In genomic region chr9:14346301-14346721, GRCh38 we compare ENCODE assay signal across 11 cellular contexts. TPM values are rescaled to one million over a fixed set of nuclear protein-coding genes. Genes with fewer than 3 reads are reported as not detected.
DNase-seq lines count a peak whose midpoint lies in the region; ATAC-seq and TF ChIP-seq lines count a peak whose summit lies in the region.
"Had no signal": no experiment of that assay in that cellular context is flagged by ENCODE, and none has a peak within 500 bp of the region (broad histone marks: within the 10 kb centered on the region; RNA-seq: fewer than 3 reads in every experiment).

No MANE protein-coding gene starts in this region.

- no peak overlapping the region for H3K9ac ChIP-seq in SK-N-SH

- H3K4me3 ChIP-seq in SK-N-SH (ENCODE audit: low read depth in 2 of 2, low read length in 1 of 2) = no peak overlapping the region
- peak overlapping the region; percentile 73 for H3K4me3 ChIP-seq in left ventricle myocardium inferior
- H3K4me3 ChIP-seq in neuron (ENCODE audit: low read length) = peak overlapping the region; percentile 17
- peak overlapping the region; percentile 59 for H3K4me3 ChIP-seq in urinary bladder (ENCODE audit: low read depth, low read length)

- no peaks in the 10 kb centered on the region for H3K79me2 ChIP-seq in SK-N-SH (ENCODE audit: insufficient read depth)

- TF ChIP-seq EP300 in SK-N-SH (IDR thresholded peaks at IDR 0.05; ENCODE audit: borderline replicate concordance in 1 of 2, low read depth in 1 of 2, low read length in 1 of 2) = no peak

- H3K9me2 ChIP-seq in SK-N-SH = no peaks in the 10 kb centered on the region

- no peaks in the 10 kb centered on the region for H3K36me3 ChIP-seq in SK-N-SH (replicated peaks in 1 of 2; ENCODE audit: control insufficient read depth in 1 of 2, insufficient read depth in 2 of 2, low read length in 1 of 2)
- no peaks in the 10 kb centered on the region for H3K36me3 ChIP-seq in left ventricle myocardium inferior
- no peaks in the 10 kb centered on the region for H3K36me3 ChIP-seq in neuron (ENCODE audit: insufficient read depth, low read length)
- no peaks in the 10 kb centered on the region for H3K36me3 ChIP-seq in urinary bladder (ENCODE audit: insufficient read depth)
- H3K36me3 ChIP-seq: brain microvascular endothelial cell had no signal

- intact Hi-C loops in left ventricle myocardium inferior (cut with micrococcal nuclease) = no loop called here

- H3K4me1 ChIP-seq in SK-N-SH (ENCODE audit: control insufficient read depth in 1 of 2, insufficient read depth in 2 of 2, low read depth in 1 of 2, low read length in 1 of 2) = peaks cover 0 to 13% of the 10 kb centered on the region in 2 experiments; a peak in 2 of 4 replicates
- H3K4me1 ChIP-seq in left ventricle myocardium inferior = peaks cover 70% of the 10 kb centered on the region
- peaks cover 65% of the 10 kb centered on the region for H3K4me1 ChIP-seq in neuron (ENCODE audit: insufficient read depth, low read length)
- no peaks in the 10 kb centered on the region for H3K4me1 ChIP-seq in urinary bladder (ENCODE audit: insufficient read depth)

- H3K27ac ChIP-seq in SK-N-SH (ENCODE audit: low read depth in 2 of 2, low read length in 1 of 2) (no peak overlapping the region), left ventricle myocardium inferior (replicated peaks) (peak overlapping the region; percentile 96), urinary bladder (ENCODE audit: low read depth) (peak overlapping the region; percentile 48)
- H3K27ac ChIP-seq: brain microvascular endothelial cell had no signal

- H3K4me2 ChIP-seq in SK-N-SH = no peak overlapping the region

- DNase-seq in SK-N-SH (peak; percentile 8), left ventricle myocardium inferior (peak; percentile 41), GM13976 (ENCODE audit: low spot score) (no peak)
- DNase-seq: ACHN, brain microvascular endothelial cell, NCI-H526 treated with DMSO at 0.1 percent for 48 hours had no signal

- TF ChIP-seq RAD21 in SK-N-SH (IDR thresholded peaks at IDR 0.05; ENCODE audit: low read length) = no peak

- H3K27me3 ChIP-seq in SK-N-SH (ENCODE audit: insufficient read depth) (no peaks in the 10 kb centered on the region), left ventricle myocardium inferior (ENCODE audit: low read depth) (no peaks in the 10 kb centered on the region), neuron (ENCODE audit: insufficient read depth, low read length) (peaks cover 99% of the 10 kb centered on the region)

- H3K9me3 ChIP-seq in SK-N-SH (no peaks in the 10 kb centered on the region), left ventricle myocardium inferior (replicated peaks) (no peaks in the 10 kb centered on the region), neuron (ENCODE audit: low read length) (no peaks in the 10 kb centered on the region)

- H4K20me1 ChIP-seq in SK-N-SH (ENCODE audit: insufficient read depth) = no peaks in the 10 kb centered on the region

- H2AFZ ChIP-seq in SK-N-SH (ENCODE audit: low read depth) (no peak overlapping the region), neuron (ENCODE audit: low read depth, low read length) (peak overlapping the region; percentile 12)

- CTCF ChIA-PET in SK-N-SH (lab: Yijun Ruan, JAX) = no interaction called here

- no peaks in the 10 kb centered on the region for H3F3A ChIP-seq in SK-N-SH (replicated peaks; ENCODE audit: insufficient read depth)

- no peak for ATAC-seq in SK-N-SH treated with all-trans-retinoic acid at 6 μM for 48 hours
- ATAC-seq in GM19463 (IDR thresholded peaks at IDR 0.05; ENCODE audit: unreplicated experiment) = no peak
- ATAC-seq in HG03565 (IDR thresholded peaks at IDR 0.05; ENCODE audit: unreplicated experiment) = no peak

- in situ Hi-C loops in GM13976 (cut with MboI; ENCODE audit: low sequenced_read_pairs, unreplicated experiment) = no loop called here

- POLR2A ChIA-PET in SK-N-SH (lab: Yijun Ruan, JAX) = no interaction called here

- TF ChIP-seq CTCF in SK-N-SH (IDR thresholded peaks at IDR 0.05) (no peak), left ventricle myocardium inferior (IDR thresholded peaks at IDR 0.05; ENCODE audit: borderline replicate concordance) (no peak), GM13976 (IDR thresholded peaks at IDR 0.05; ENCODE audit: borderline replicate concordance, control extremely low read depth, extremely low read depth, insufficient read depth, missing control alignments) (no peak)

- WGBS in SK-N-SH (ENCODE audit: low lambda C conversion rate) = 95% methylated on average over 28 of the region's 28 CpGs
- 35% methylated on average over 28 of the region's 28 CpGs for WGBS in urinary bladder

TF ChIP-seq in SK-N-SH, 30 proteins besides CTCF, POLR2A, EP300 and RAD21 (continues in another document):
- TF ChIP-seq RFX5 (IDR thresholded peaks at IDR 0.05; ENCODE audit: low read length) (no peak), CHD2 (IDR thresholded peaks at IDR 0.05; ENCODE audit: low read length, partially characterized antibody) (no peak), YY1 (IDR thresholded peaks at IDR 0.05; ENCODE audit: low read depth) (no peak), USF2 (IDR thresholded peaks at IDR 0.05; ENCODE audit: borderline replicate concordance, low read depth, low read length) (no peak), EZH2phosphoT487 (IDR thresholded peaks at IDR 0.05; ENCODE audit: borderline replicate concordance, low read depth) (no peak), SIN3A (IDR thresholded peaks at IDR 0.05; ENCODE audit: borderline replicate concordance, low read depth, low read length) (no peak), GATA2 (CRISPR knock-in tag; IDR thresholded peaks at IDR 0.05) (no peak), NFIC (IDR thresholded peaks at IDR 0.05; ENCODE audit: borderline replicate concordance) (no peak)

TF ChIP-seq in SK-N-SH treated with all-trans-retinoic acid at 6 μM for 48 hours, 23 proteins besides CTCF, POLR2A, EP300 and RAD21:
- TF ChIP-seq ZFP30 (CRISPR knock-in tag; IDR thresholded peaks at IDR 0.05) (no peak), TCF4 (CRISPR knock-in tag; IDR thresholded peaks at IDR 0.05; ENCODE audit: borderline replicate concordance) (no peak), RARB (CRISPR knock-in tag; IDR thresholded peaks at IDR 0.05) (no peak), ZNF565 (CRISPR knock-in tag; conservative IDR thresholded peaks at IDR 0.05; ENCODE audit: low read depth) (no peak), BACH2 (CRISPR knock-in tag; IDR thresholded peaks at IDR 0.05; ENCODE audit: borderline replicate concordance) (no peak), PATZ1 (CRISPR knock-in tag; IDR thresholded peaks at IDR 0.05; ENCODE audit: borderline replicate concordance) (no peak), ZFP3 (CRISPR knock-in tag; IDR thresholded peaks at IDR 0.05) (no peak), PPARA (CRISPR knock-in tag; IDR thresholded peaks at IDR 0.05; ENCODE audit: borderline replicate concordance) (no peak), ESRRG (CRISPR knock-in tag; IDR thresholded peaks at IDR 0.05) (no peak)

RNA-seq across cellular contexts. Expression of gene NFIB, which starts 32.4 kb away (rescaled TPM):
- polyA plus RNA-seq in SK-N-SH (2012; rRNA removed) (8.1 and 9.2 TPM in 2 replicates), urinary bladder (20.8 TPM)
- polyA plus RNA-seq in SK-N-SH (2012; cell fraction: cytosol; rRNA removed) = 9.4 TPM in 2 replicates
- polyA plus RNA-seq in SK-N-SH (2012; cell fraction: nucleus; rRNA removed) = 12.0 and 18.7 TPM in 2 replicates
- total RNA-seq in left ventricle myocardium inferior (110 TPM), urinary bladder (217 TPM)

Comparison
In these comparisons a context has a peak if more than half of its experiments do, and no peak if none do; other contexts are left out.
1. H3K27ac ChIP-seq: peak in left ventricle myocardium inferior (single experiment) and urinary bladder (single experiment); none in SK-N-SH (0 of 2).
2. H3K4me3 ChIP-seq: peak in left ventricle myocardium inferior (single experiment), neuron (single experiment) and urinary bladder (single experiment); none in SK-N-SH (0 of 2).